In the genomic region with DNA sequence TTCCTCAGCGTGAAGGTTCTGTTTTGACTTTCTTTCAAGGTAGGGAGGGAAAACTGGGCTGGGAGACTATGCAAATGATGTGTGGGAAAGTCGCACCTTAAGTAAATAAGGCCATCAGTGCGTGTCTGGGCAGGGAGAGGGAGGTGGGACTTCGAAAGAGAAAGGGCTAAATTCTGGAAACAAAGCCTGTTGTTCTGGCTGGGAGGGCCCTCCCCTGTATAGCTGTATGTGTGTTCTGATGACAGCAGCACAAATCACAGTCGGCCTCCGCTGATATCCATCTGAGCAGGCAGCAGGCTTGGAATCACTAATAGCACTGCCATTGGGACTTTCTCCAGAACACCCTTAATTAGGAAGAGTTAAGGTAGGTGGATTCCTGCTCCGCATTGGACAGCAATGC, we compare ENCODE assay signal across 9 cellular contexts. TPM values are rescaled to one million over a fixed set of nuclear protein-coding genes. Genes with fewer than 3 reads are reported as not detected.
A peak's percentile ranks its signal among the peaks of the same experiment; 100 is the strongest.
DNase-seq lines count a peak whose midpoint lies in the region; ATAC-seq, FAIRE-seq and TF ChIP-seq lines count a peak whose summit lies in the region.
"Had no signal": no experiment of that assay in that cellular context is flagged by ENCODE, and none has a peak within 500 bp of the region (broad histone marks: within the 10 kb centered on the region; RNA-seq: fewer than 3 reads in every experiment).

No MANE protein-coding gene starts in this region.

- no peaks in the 10 kb centered on the region for H3K79me2 ChIP-seq in GM12878 (ENCODE audit: control insufficient read depth, insufficient read depth, low read length)

- no peak overlapping the region for H3K27ac ChIP-seq in GM12878 (ENCODE audit: control insufficient read depth, insufficient read depth)

- BruUV-seq in GM12878 (replicated peaks; lab: Mats Ljungman, UMichigan): no TSS peak

- H3K36me3 ChIP-seq in GM12878 (ENCODE audit: control insufficient read depth in 2 of 2, insufficient read depth in 2 of 2, low read length in 1 of 2): peaks cover 2 to 6% of the 10 kb centered on the region in 2 experiments; a peak in 3 of 4 replicates

- H3K4me3 Mint-ChIP-seq in neural crest cell: peak overlapping the region; percentile 54
- H3K4me3 Mint-ChIP-seq: activated naive CD8-positive, alpha-beta T cell had no signal

- no peaks in the 10 kb centered on the region for H3K9me3 Mint-ChIP-seq in neural crest cell

- intact Hi-C loops in GM12878 (cut with micrococcal nuclease; ENCODE audit: unreplicated experiment): no loop called here

- peak overlapping the region; percentile 46 for H3K4me2 ChIP-seq in GM12878 (ENCODE audit: control insufficient read depth, insufficient read depth)

- no peaks in the 10 kb centered on the region for H4K20me1 ChIP-seq in GM12878 (ENCODE audit: control insufficient read depth, insufficient read depth)

- TF ChIP-seq RAD21 in GM12878 (IDR thresholded peaks at IDR 0.05; ENCODE audit: insufficient read depth, low read depth, low read length): no peak

- RAD21 ChIA-PET in GM12878 (lab: Charles Lee; ENCODE audit: unreplicated experiment): no interaction called here

- no peak overlapping the region for H3K4me3 ChIP-seq in GM12878

- no peaks in the 10 kb centered on the region for H3K27me3 Mint-ChIP-seq in neural crest cell (ENCODE audit: low read depth)

- SMC1A ChIA-PET in GM12878 (lab: Charles Lee; ENCODE audit: uncharacterized antibody, unreplicated experiment): interaction anchor here (0.9 to 1.6 kb wide), 2 partner anchors 17 to 227 kb away, joined by 3 to 4 read pairs; no protein-coding TSS in a partner anchor

- H3K9ac ChIP-seq in GM12878 (ENCODE audit: control insufficient read depth, insufficient read depth, low read length): no peak overlapping the region

- TF ChIP-seq CTCF in GM12878 (IDR thresholded peaks at IDR 0.05 in 2 of 3, conservative IDR thresholded peaks at IDR 0.05 in 1 of 3; ENCODE audit: control insufficient read depth in 2 of 3, extremely low read depth in 1 of 3, insufficient read depth in 1 of 3, low read depth in 3 of 3, low read length in 3 of 3) (no peak), neural crest cell (conservative IDR thresholded peaks at IDR 0.05) (no peak)

- 43% methylated on average over 7 of the region's 7 CpGs for WGBS in GM12878 (ENCODE audit: insufficient coverage, insufficient replicate concordance, low lambda C conversion rate, missing lambda C conversion rate)

- H3K27ac Mint-ChIP-seq in neural crest cell (ENCODE audit: unreplicated experiment): peak overlapping the region; percentile 28
- H3K27ac Mint-ChIP-seq: activated naive CD8-positive, alpha-beta T cell had no signal

- no peak for TF ChIP-seq EP300 in GM12878 (IDR thresholded peaks at IDR 0.05; ENCODE audit: borderline replicate concordance in 1 of 2, control insufficient read depth in 1 of 2, low read depth in 2 of 2, low read length in 2 of 2)

- H3K36me3 Mint-ChIP-seq in neural crest cell (ENCODE audit: low read depth): peaks cover 36% of the 10 kb centered on the region
- H3K36me3 Mint-ChIP-seq: activated naive CD8-positive, alpha-beta T cell had no signal

- in situ Hi-C loops in GM12878 (cut with MboI): no loop called here

- peaks cover 14% of the 10 kb centered on the region for H3K4me1 ChIP-seq in GM12878 (ENCODE audit: control insufficient read depth, insufficient read depth, low read length)

- no peak for TF ChIP-seq POLR2A in GM12878 (IDR thresholded peaks at IDR 0.05; ENCODE audit: low read depth, low read length)

- H3K9me3 ChIP-seq in GM12878 (replicated peaks; ENCODE audit: control insufficient read depth, insufficient read depth, low read length): no peaks in the 10 kb centered on the region

- ATAC-seq in HG02610 (IDR thresholded peaks at IDR 0.05; ENCODE audit: unreplicated experiment) (peak; percentile 78), GM12878 (peak; percentile 75)

- H2AFZ ChIP-seq in GM12878 (ENCODE audit: control insufficient read depth, low read depth, low read length): no peak overlapping the region

- H3K4me1 Mint-ChIP-seq in neural crest cell: peaks cover 90% of the 10 kb centered on the region

- FAIRE-seq in GM18507 (lab: Jason Lieb, UNC) (peak; percentile 84), GM12878 (lab: Jason Lieb, UNC) (peak; percentile 81)

- DNase-seq in GM18507 (ENCODE audit: extremely low spot score, insufficient read length, low read depth): no peak
- peak; percentile 79 for DNase-seq in GM12878 (ENCODE audit: low read depth, low spot score)
- DNase-seq in neural crest cell (ENCODE audit: low read depth, low spot score): no peak
- DNase-seq in mesenteric fat pad (ENCODE audit: low spot score): no peak
- DNase-seq in activated effector memory CD4-positive, alpha-beta T cell treated with anti-CD3 and anti-CD28 coated beads, Interleukin-2, amount 50 U/mL, for 16 hours: no peak
- no peak for DNase-seq in iPS-NIHi7 (ENCODE audit: extremely low spot score)
- DNase-seq in SHP77 treated with DMSO at 0.1 percent for 48 hours (lab: John Stamatoyannopoulos, UW): no peak

- CTCF ChIA-PET in GM12878 (lab: Yijun Ruan, JAX): no interaction called here

- no peaks in the 10 kb centered on the region for H3K27me3 ChIP-seq in GM12878 (replicated peaks in 1 of 2; ENCODE audit: control insufficient read depth in 2 of 2, insufficient read depth in 2 of 2, low read length in 1 of 2)

- POLR2A ChIA-PET in GM12878 (lab: Charles Lee): no interaction called here

TF ChIP-seq in GM12878, 131 proteins besides CTCF, POLR2A, EP300 and RAD21 (continues in another document):
- TF ChIP-seq, protein P1, sequence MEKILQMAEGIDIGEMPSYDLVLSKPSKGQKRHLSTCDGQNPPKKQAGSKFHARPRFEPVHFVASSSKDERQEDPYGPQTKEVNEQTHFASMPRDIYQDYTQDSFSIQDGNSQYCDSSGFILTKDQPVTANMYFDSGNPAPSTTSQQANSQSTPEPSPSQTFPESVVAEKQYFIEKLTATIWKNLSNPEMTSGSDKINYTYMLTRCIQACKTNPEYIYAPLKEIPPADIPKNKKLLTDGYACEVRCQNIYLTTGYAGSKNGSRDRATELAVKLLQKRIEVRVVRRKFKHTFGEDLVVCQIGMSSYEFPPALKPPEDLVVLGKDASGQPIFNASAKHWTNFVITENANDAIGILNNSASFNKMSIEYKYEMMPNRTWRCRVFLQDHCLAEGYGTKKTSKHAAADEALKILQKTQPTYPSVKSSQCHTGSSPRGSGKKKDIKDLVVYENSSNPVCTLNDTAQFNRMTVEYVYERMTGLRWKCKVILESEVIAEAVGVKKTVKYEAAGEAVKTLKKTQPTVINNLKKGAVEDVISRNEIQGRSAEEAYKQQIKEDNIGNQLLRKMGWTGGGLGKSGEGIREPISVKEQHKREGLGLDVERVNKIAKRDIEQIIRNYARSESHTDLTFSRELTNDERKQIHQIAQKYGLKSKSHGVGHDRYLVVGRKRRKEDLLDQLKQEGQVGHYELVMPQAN (conservative IDR thresholded peaks at IDR 0.05): no peak
- no peak for TF ChIP-seq MTA3 (IDR thresholded peaks at IDR 0.05; ENCODE audit: borderline replicate concordance, low read length)
- 0 out of 2 replicates have a peak, but pooled peaks have one; percentile 14 for TF ChIP-seq ATF7 (IDR thresholded peaks at IDR 0.05; ENCODE audit: low read depth)
- 0 out of 2 replicates have a peak, but pooled peaks have one; percentile 35 for TF ChIP-seq NFIC (IDR thresholded peaks at IDR 0.05; ENCODE audit: low read depth, low read length)
- TF ChIP-seq POU2F2 (IDR thresholded peaks at IDR 0.05; ENCODE audit: borderline replicate concordance, low read depth, low read length): peak; percentile 96
- TF ChIP-seq CHD2 (IDR thresholded peaks at IDR 0.05; ENCODE audit: borderline replicate concordance, low read depth, low read length): no peak
- TF ChIP-seq CREM (IDR thresholded peaks at IDR 0.05; ENCODE audit: low read depth): no peak
- TF ChIP-seq TCF12 (IDR thresholded peaks at IDR 0.05; ENCODE audit: low read depth, low read length): 0 out of 2 replicates have a peak, but pooled peaks have one; percentile 22
- TF ChIP-seq MEF2B (IDR thresholded peaks at IDR 0.05; ENCODE audit: partially characterized antibody, poor library complexity, severe bottlenecking): no peak
- 0 out of 2 replicates have a peak, but pooled peaks have one; percentile 38 for TF ChIP-seq ZNF217 (IDR thresholded peaks at IDR 0.05)
- no peak for TF ChIP-seq TAF1 (IDR thresholded peaks at IDR 0.05; ENCODE audit: borderline replicate concordance, low read depth, low read length)
- TF ChIP-seq, protein P2, sequence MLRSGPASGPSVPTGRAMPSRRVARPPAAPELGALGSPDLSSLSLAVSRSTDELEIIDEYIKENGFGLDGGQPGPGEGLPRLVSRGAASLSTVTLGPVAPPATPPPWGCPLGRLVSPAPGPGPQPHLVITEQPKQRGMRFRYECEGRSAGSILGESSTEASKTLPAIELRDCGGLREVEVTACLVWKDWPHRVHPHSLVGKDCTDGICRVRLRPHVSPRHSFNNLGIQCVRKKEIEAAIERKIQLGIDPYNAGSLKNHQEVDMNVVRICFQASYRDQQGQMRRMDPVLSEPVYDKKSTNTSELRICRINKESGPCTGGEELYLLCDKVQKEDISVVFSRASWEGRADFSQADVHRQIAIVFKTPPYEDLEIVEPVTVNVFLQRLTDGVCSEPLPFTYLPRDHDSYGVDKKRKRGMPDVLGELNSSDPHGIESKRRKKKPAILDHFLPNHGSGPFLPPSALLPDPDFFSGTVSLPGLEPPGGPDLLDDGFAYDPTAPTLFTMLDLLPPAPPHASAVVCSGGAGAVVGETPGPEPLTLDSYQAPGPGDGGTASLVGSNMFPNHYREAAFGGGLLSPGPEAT (IDR thresholded peaks at IDR 0.05; ENCODE audit: low read depth): peak; percentile 56; the same call in 1 of the 2 replicates

RNA-seq across cellular contexts. Expression of a gene that starts 19.2 kb away (rescaled TPM):
- 19.2 and 20.7 TPM in 2 replicates for total RNA-seq in GM12878 (2013; cell fraction: nucleolus; rRNA removed)
- total RNA-seq in GM12878 (2014; rRNA removed) (2.1 and 2.5 TPM in 2 replicates), GM12878 (2014; rRNA removed; fragmentation: Illumina TruSeq; extraction: Trizol) (1.3 TPM in 2 replicates), GM12878 (2021) (3.1 and 3.2 TPM in 2 replicates), neural crest cell (67.7 and 70.3 TPM in 2 replicates), mesenteric fat pad (96.7 TPM)
- 0.98 TPM for polyA plus RNA-seq in GM12878 (2011; ENCODE audit: low read depth)
- polyA plus RNA-seq in GM12878 (2011; rRNA removed) (5.0 and 6.9 TPM in 2 replicates), GM12878 (2014; fragmentation: Illumina TruSeq; extraction: Trizol) (1.4 and 2.2 TPM in 2 replicates), GM12878 (2014; fragmentation: Nextera tagmentation; extraction: Ambion mirVana) (1 to 10 TPM in 1 of 2 experiments, under 1 TPM in 1; 0.66 to 1.0 TPM), GM12878 (2014; rRNA removed) (2.0 and 2.2 TPM in 2 replicates), GM12878 (2016; fragmentation: Nextera tagmentation; extraction: Ambion mirVana) (1 to 10 TPM; 1.1 to 1.6 TPM)
- 6.0 and 8.3 TPM in 2 replicates for polyA plus RNA-seq in GM12878 (2011; cell fraction: cytosol; rRNA removed)
- polyA plus RNA-seq in GM12878 (2011; cell fraction: nucleus; rRNA removed): 25.9 and 26.5 TPM in 2 replicates
- 2.4 and 5.1 TPM in 2 replicates for polyA plus RNA-seq in GM12878 (2012)
- 23.6 and 27.0 TPM in 2 replicates for polyA minus RNA-seq in GM12878 (2011; rRNA and poly(A)+ RNA removed)
- polyA minus RNA-seq in GM12878 (2011; cell fraction: cytosol; rRNA and poly(A)+ RNA removed): 7.1 and 8.8 TPM in 2 replicates
- polyA minus RNA-seq in GM12878 (2011; cell fraction: nucleus; rRNA and poly(A)+ RNA removed): 21.8 and 23.7 TPM in 2 replicates
